ENCODE assay signal across 7 cellular contexts in the genomic region with DNA sequence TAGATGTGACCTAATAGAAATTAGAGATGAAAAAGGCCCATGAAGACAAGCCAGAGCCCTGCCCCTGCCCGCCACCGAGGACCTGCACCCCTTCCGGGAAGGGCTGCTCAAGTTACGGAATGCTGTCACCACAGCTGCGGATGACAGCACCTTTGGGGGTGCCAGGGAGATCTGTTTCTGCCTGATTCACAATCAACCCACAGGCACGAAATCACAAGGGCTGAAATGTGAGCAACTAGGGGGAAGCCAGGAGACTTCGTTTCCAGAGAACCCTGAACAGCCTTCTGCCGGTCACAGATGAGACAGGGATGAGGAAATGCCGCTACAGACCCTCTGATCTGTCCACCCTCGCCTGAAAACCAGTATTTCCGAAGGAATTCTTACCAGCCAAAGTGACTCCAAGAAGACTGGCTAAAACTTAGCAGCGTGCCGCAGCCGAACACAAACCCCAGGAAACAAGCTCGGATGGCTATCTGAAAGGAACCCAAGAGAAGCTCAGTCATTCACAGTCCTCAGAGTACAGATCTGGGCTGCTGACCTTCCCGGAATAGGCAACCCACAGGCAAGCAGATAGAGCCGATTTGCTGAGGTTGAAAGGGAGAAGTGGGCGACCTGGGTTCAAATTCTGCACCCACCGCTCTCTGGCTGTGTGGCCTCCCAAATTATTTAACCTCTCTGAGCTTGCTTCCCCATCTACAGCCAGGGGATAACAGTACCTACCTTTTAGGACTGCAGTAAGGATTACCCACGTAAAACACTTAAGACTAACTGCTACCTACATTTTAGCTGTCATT. TPM values are rescaled to one million over a fixed set of nuclear protein-coding genes. Genes with fewer than 3 reads are reported as not detected.
DNase-seq lines count a peak whose midpoint lies in the region; ATAC-seq and TF ChIP-seq lines count a peak whose summit lies in the region.

No MANE protein-coding gene starts in this region.

- H3F3A ChIP-seq in GM23248 (ENCODE audit: insufficient read depth), result no peaks in the 10 kb centered on the region

- TF ChIP-seq POLR2A in prostate gland (IDR thresholded peaks at IDR 0.05), result no peak

- peak overlapping the region; percentile 80 for H3K9ac ChIP-seq in GM23248

- no peaks in the 10 kb centered on the region for H3K9me3 ChIP-seq in GM23248 (ENCODE audit: low read depth)
- 0 out of 2 replicates have a peak, but pooled peaks cover 3% of the 10 kb centered on the region for H3K9me3 ChIP-seq in SJSA1 (replicated peaks)
- no peaks in the 10 kb centered on the region for H3K9me3 ChIP-seq in prostate gland

- 20% methylated on average over 20 of the region's 20 CpGs for WGBS in GM23248 (ENCODE audit: low coverage in 1 of 2, low lambda C conversion rate in 2 of 2, missing lambda C conversion rate in 2 of 2), 2 experiments
- 30% methylated on average over 20 of the region's 20 CpGs for WGBS in prostate gland

- intact Hi-C loops in prostate gland (cut with DNase I), result no loop called here

- ATAC-seq in esophagus mucosa, result peak; percentile 15

- TF ChIP-seq CTCF in prostate gland (IDR thresholded peaks at IDR 0.05) (no peak), GM13977 (IDR thresholded peaks at IDR 0.05; ENCODE audit: extremely low read depth, insufficient read depth, missing control alignments) (no peak)

- H3K4me3 ChIP-seq in GM23248 (peak overlapping the region; percentile 80), SJSA1 (peak overlapping the region; percentile 99), prostate gland (peak overlapping the region; percentile 72 to 92)

- H3K27me3 ChIP-seq in GM23248 (replicated peaks; ENCODE audit: insufficient read depth), result no peaks in the 10 kb centered on the region
- H3K27me3 ChIP-seq in SJSA1 (replicated peaks), result no peaks in the 10 kb centered on the region; the same call in 1 of the 2 replicates
- H3K27me3 ChIP-seq in prostate gland (replicated peaks; ENCODE audit: insufficient read depth), result no peaks in the 10 kb centered on the region

- in situ Hi-C loops in GM23248 (cut with MboI) (no loop called here), GM13977 (cut with MboI; ENCODE audit: low pct_unique_long_range_greater_than_20kb, low sequenced_read_pairs, unreplicated experiment) (no loop called here)

- H2AFZ ChIP-seq in GM23248, result peak overlapping the region; percentile 57

- peak overlapping the region; percentile 82 for H3K4me2 ChIP-seq in GM23248 (ENCODE audit: unreplicated experiment)

- peak overlapping the region; percentile 63 for H3K27ac ChIP-seq in GM23248
- H3K27ac ChIP-seq in SJSA1, result peak overlapping the region; percentile 26; the same call in 1 of the 2 replicates
- no peak overlapping the region for H3K27ac ChIP-seq in prostate gland

- peaks cover 32% of the 10 kb centered on the region for H3K79me2 ChIP-seq in GM23248 (ENCODE audit: insufficient read depth)

- H3K4me1 ChIP-seq in GM23248 (ENCODE audit: insufficient read depth), result no peaks in the 10 kb centered on the region
- peaks cover 23% of the 10 kb centered on the region for H3K4me1 ChIP-seq in SJSA1 (replicated peaks)
- H3K4me1 ChIP-seq in prostate gland (replicated peaks), result peaks cover 6% of the 10 kb centered on the region

- no peaks in the 10 kb centered on the region for H3K9me2 ChIP-seq in GM23248 (ENCODE audit: insufficient read depth)

- H4K20me1 ChIP-seq in GM23248 (ENCODE audit: insufficient read depth), result no peaks in the 10 kb centered on the region

- DNase-seq in GM23248 (peak; percentile 70), SJSA1 (ENCODE audit: low read depth in 1 of 2, low spot score in 2 of 2) (no peak), prostate gland (ENCODE audit: low spot score) (no peak), GM13977 (ENCODE audit: low spot score) (no peak), LoVo (ENCODE audit: low spot score) (no peak), SK-N-DZ (ENCODE audit: low spot score) (no peak)

- H3K36me3 ChIP-seq in GM23248 (ENCODE audit: low read depth), result 0 out of 2 replicates have a peak, but pooled peaks cover 7% of the 10 kb centered on the region
- H3K36me3 ChIP-seq in SJSA1, result peaks cover 58% of the 10 kb centered on the region
- H3K36me3 ChIP-seq in prostate gland, result no peaks in the 10 kb centered on the region

RNA-seq across cellular contexts. Expression of gene ICMT, which starts 1.1 kb away (rescaled TPM):
- total RNA-seq in GM23248 (2014; rRNA removed; shearing (Covaris generic)), result 110 and 119 TPM in 2 replicates
- 69.4 and 71.5 TPM in 2 replicates for polyA plus RNA-seq in GM23248 (2016; fragmentation: Nextera tagmentation; extraction: Ambion mirVana)
- 114 and 140 TPM in 2 replicates for total RNA-seq in SJSA1 (2014; rRNA removed; shearing (Covaris generic))
- total RNA-seq in esophagus mucosa (40.3 TPM), prostate gland (10 to 100 TPM; 54.2 to 58.3 TPM)
- 56.5 and 61.7 TPM in 2 replicates for polyA plus RNA-seq in SK-N-DZ (2014; cell fraction: cytosol; rRNA removed)
- 21.2 and 21.5 TPM in 2 replicates for polyA plus RNA-seq in SK-N-DZ (2014; cell fraction: nucleus; rRNA removed)

RNA-seq across cellular contexts. Expression of gene HES3, which starts 9.3 kb away (rescaled TPM):
- not detected in 2 replicates for total RNA-seq in GM23248 (2014; rRNA removed; shearing (Covaris generic))
- polyA plus RNA-seq in GM23248 (2016; fragmentation: Nextera tagmentation; extraction: Ambion mirVana), result not detected in 2 replicates
- total RNA-seq in SJSA1 (2014; rRNA removed; shearing (Covaris generic)), result not detected in 2 replicates
- not detected for total RNA-seq in esophagus mucosa
- total RNA-seq in prostate gland, result not detected
- polyA plus RNA-seq in SK-N-DZ (2014; cell fraction: cytosol; rRNA removed), result not detected in 2 replicates
- polyA plus RNA-seq in SK-N-DZ (2014; cell fraction: nucleus; rRNA removed), result 0.30 TPM in 1 of 2 replicates, not detected in the other

RNA-seq across cellular contexts. Expression of gene GPR153, which starts 26.2 kb away (rescaled TPM):
- total RNA-seq in GM23248 (2014; rRNA removed; shearing (Covaris generic)), result 8.0 and 8.6 TPM in 2 replicates
- polyA plus RNA-seq in GM23248 (2016; fragmentation: Nextera tagmentation; extraction: Ambion mirVana), result 0.69 and 0.84 TPM in 2 replicates
- total RNA-seq in SJSA1 (2014; rRNA removed; shearing (Covaris generic)), result 0.32 TPM in 1 of 2 replicates, not detected in the other
- total RNA-seq in esophagus mucosa (9.1 TPM), prostate gland (1 to 10 TPM; 3.2 to 7.6 TPM)
- 5.6 and 7.6 TPM in 2 replicates for polyA plus RNA-seq in SK-N-DZ (2014; cell fraction: cytosol; rRNA removed)
- polyA plus RNA-seq in SK-N-DZ (2014; cell fraction: nucleus; rRNA removed), result 5.1 and 7.4 TPM in 2 replicates

RNA-seq across cellular contexts. Expression of gene RNF207, which starts 28.8 kb away (rescaled TPM):
- total RNA-seq in GM23248 (2014; rRNA removed; shearing (Covaris generic)), result 30.3 and 32.8 TPM in 2 replicates
- 6.2 and 8.6 TPM in 2 replicates for polyA plus RNA-seq in GM23248 (2016; fragmentation: Nextera tagmentation; extraction: Ambion mirVana)
- total RNA-seq in SJSA1 (2014; rRNA removed; shearing (Covaris generic)), result 5.4 and 27.3 TPM in 2 replicates
- total RNA-seq in esophagus mucosa (10.8 TPM), prostate gland (10 to 100 TPM; 45.7 to 47.4 TPM)
- polyA plus RNA-seq in SK-N-DZ (2014; cell fraction: cytosol; rRNA removed), result 5.9 and 13.4 TPM in 2 replicates
- polyA plus RNA-seq in SK-N-DZ (2014; cell fraction: nucleus; rRNA removed), result 72.6 and 79.0 TPM in 2 replicates

RNA-seq across cellular contexts. Expression of gene RPL22, which starts 35.3 kb away (rescaled TPM):
- total RNA-seq in GM23248 (2014; rRNA removed; shearing (Covaris generic)), result 101 and 127 TPM in 2 replicates
- polyA plus RNA-seq in GM23248 (2016; fragmentation: Nextera tagmentation; extraction: Ambion mirVana), result 124 and 137 TPM in 2 replicates
- 149 and 187 TPM in 2 replicates for total RNA-seq in SJSA1 (2014; rRNA removed; shearing (Covaris generic))
- total RNA-seq in esophagus mucosa (439 TPM), prostate gland (100 to 1,000 TPM; 121 to 213 TPM)
- polyA plus RNA-seq in SK-N-DZ (2014; cell fraction: cytosol; rRNA removed), result 206 and 224 TPM in 2 replicates
- 133 and 136 TPM in 2 replicates for polyA plus RNA-seq in SK-N-DZ (2014; cell fraction: nucleus; rRNA removed)

Comparison
In these comparisons a context has a peak if more than half of its experiments do, and no peak if none do; other contexts are left out.
1. H3K27ac ChIP-seq: peak in GM23248 (single experiment) and SJSA1 (single experiment); none in prostate gland (0 of 2).
2. Peak in every context shown above with its lines, with median percentiles within 50 percentile points of each other: H3K4me3 ChIP-seq.